In the genomic region with DNA sequence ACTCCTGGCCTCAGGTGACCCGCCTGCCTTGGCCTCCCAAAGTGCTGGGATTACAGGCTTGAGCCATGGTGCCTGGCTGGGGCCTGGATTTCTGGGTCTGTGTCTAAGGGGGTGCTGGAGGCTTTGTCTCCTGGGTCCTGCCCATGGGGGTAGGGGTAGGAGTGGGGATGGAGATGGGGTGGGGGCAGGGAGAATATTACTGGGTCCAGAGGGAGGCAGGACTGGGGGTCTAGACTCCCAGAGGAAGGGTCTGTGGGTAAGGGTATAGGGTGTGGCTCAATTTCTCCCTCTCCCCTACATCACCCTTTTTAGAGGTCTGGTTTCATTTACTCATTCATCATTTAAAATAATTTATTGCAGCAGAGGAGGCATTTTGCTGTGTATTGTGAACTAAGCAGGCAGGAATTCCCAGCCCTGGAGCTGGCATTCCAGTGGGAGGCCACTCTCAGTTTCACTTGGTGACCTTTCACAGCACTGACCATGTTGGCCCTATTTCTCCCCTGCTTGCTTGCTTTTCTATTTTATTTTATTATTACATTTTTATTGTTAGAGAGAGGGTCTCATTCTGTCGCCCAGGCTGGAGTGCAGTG, we compare ENCODE assay signal across 8 cellular contexts. TPM values are rescaled to one million over a fixed set of nuclear protein-coding genes. Genes with fewer than 3 reads are reported as not detected.
DNase-seq lines count a peak whose midpoint lies in the region; ATAC-seq and TF ChIP-seq lines count a peak whose summit lies in the region.

No MANE protein-coding gene starts in this region.

- no peak for TF ChIP-seq CTCF in WTC11 (IDR thresholded peaks at IDR 0.05)
- no peak for TF ChIP-seq CTCF in glutamatergic neuron (IDR thresholded peaks at IDR 0.05; ENCODE audit: partially characterized antibody, unreplicated experiment)
- TF ChIP-seq CTCF in GM10266 (IDR thresholded peaks at IDR 0.05; ENCODE audit: control insufficient read depth, insufficient read depth, low read depth, missing control alignments): no peak

- H3K4me1 ChIP-seq in subcutaneous abdominal adipose tissue (ENCODE audit: control insufficient read depth in 5 of 5, insufficient read depth in 5 of 5, low read length in 5 of 5): peaks cover 2 to 67% (median 50%) of the 10 kb centered on the region in 5 donors

- CTCF ChIA-PET in activated CD8-positive, alpha-beta memory T cell treated with anti-CD3 and anti-CD28 coated beads, Interleukin-2, amount 10 ng/mL, durations not matched to agents 7 days and 5 days (lab: Charles Lee): interaction anchor here (0.7 to 2.3 kb wide), 4 partner anchors 12 to 804 kb away, joined by 3 to 10 read pairs (median 4); no protein-coding TSS in a partner anchor
- CTCF ChIA-PET in WTC11 (lab: Charles Lee): interaction anchor here (0.7 to 1.3 kb wide), 3 partner anchors 76 to 153 kb away, joined by 3 to 4 read pairs (median 3); a partner anchor contains a TSS

- H3K4me3 Mint-ChIP-seq in activated CD8-positive, alpha-beta memory T cell treated with anti-CD3 and anti-CD28 coated beads, Interleukin-2, amount 10 ng/mL, durations not matched to agents 7 days and 5 days: peak overlapping the region; percentile 78
- H3K4me3 Mint-ChIP-seq in WTC11 (peak overlapping the region; percentile 93), glutamatergic neuron (ENCODE audit: unreplicated experiment) (peak overlapping the region; percentile 57)

- POLR2A ChIA-PET in WTC11 (lab: Charles Lee): interaction anchor here (0.6 kb wide), 1 partner anchor 267 kb away, joined by 4 read pairs; no protein-coding TSS in a partner anchor

- peaks cover 38% of the 10 kb centered on the region for H3K4me1 Mint-ChIP-seq in activated CD8-positive, alpha-beta memory T cell treated with anti-CD3 and anti-CD28 coated beads, Interleukin-2, amount 10 ng/mL, durations not matched to agents 7 days and 5 days
- H3K4me1 Mint-ChIP-seq in WTC11: peaks cover 18% of the 10 kb centered on the region
- H3K4me1 Mint-ChIP-seq in glutamatergic neuron (ENCODE audit: low read depth, unreplicated experiment): peaks cover 10% of the 10 kb centered on the region

- peak overlapping the region; percentile 86 for H3K27ac ChIP-seq in subcutaneous abdominal adipose tissue (ENCODE audit: low read depth, low read length)

- DNase-seq in activated CD8-positive, alpha-beta memory T cell treated with anti-CD3 and anti-CD28 coated beads, Interleukin-2, amount 10 ng/mL, durations not matched to agents 7 days and 5 days: no peak
- DNase-seq in activated CD8-positive, alpha-beta memory T cell treated with anti-CD3 and anti-CD28 coated beads, Interleukin-2, amount 50 U/mL, for 4 hours: no peak
- DNase-seq in WTC11 (ENCODE audit: low spot score): no peak
- no peak for DNase-seq in glutamatergic neuron
- DNase-seq in GM10266 (ENCODE audit: extremely low spot score): no peak
- DNase-seq in activated CD8-positive, alpha-beta memory T cell treated with anti-CD3 and anti-CD28 coated beads, Interleukin-2, amount 50 U/mL, for 48 hours: no peak

- H3K27me3 ChIP-seq in subcutaneous abdominal adipose tissue (ENCODE audit: control insufficient read depth in 5 of 5, insufficient read depth in 4 of 5, low read length in 5 of 5): no peaks in the 10 kb centered on the region

- no peaks in the 10 kb centered on the region for H3K27me3 Mint-ChIP-seq in activated CD8-positive, alpha-beta memory T cell treated with anti-CD3 and anti-CD28 coated beads, Interleukin-2, amount 10 ng/mL, durations not matched to agents 7 days and 5 days
- H3K27me3 Mint-ChIP-seq in WTC11 (ENCODE audit: low read depth) (peaks cover 18% of the 10 kb centered on the region), glutamatergic neuron (ENCODE audit: unreplicated experiment) (peaks cover 8% of the 10 kb centered on the region)

- H3K36me3 Mint-ChIP-seq in activated CD8-positive, alpha-beta memory T cell treated with anti-CD3 and anti-CD28 coated beads, Interleukin-2, amount 10 ng/mL, durations not matched to agents 7 days and 5 days: peaks cover 19% of the 10 kb centered on the region
- peaks cover 9% of the 10 kb centered on the region for H3K36me3 Mint-ChIP-seq in WTC11
- no peaks in the 10 kb centered on the region for H3K36me3 Mint-ChIP-seq in glutamatergic neuron (ENCODE audit: unreplicated experiment)

- peak overlapping the region in 3 of 5 donors; percentile 77 to 95 (median 93) for H3K9ac ChIP-seq in subcutaneous abdominal adipose tissue (ENCODE audit: low read length in 5 of 5)

- peak overlapping the region; percentile 53 to 90 (median 80) for H3K4me3 ChIP-seq in subcutaneous abdominal adipose tissue (ENCODE audit: low read depth in 1 of 5, low read length in 5 of 5)

- H3K36me3 ChIP-seq in subcutaneous abdominal adipose tissue (ENCODE audit: control insufficient read depth in 5 of 5, insufficient read depth in 5 of 5, low read length in 5 of 5): peaks cover 0 to 19% (median 16%) of the 10 kb centered on the region in 5 donors

- no peak for ATAC-seq in activated CD8-positive, alpha-beta memory T cell treated with anti-CD3 and anti-CD28 coated beads, Interleukin-2, amount 10 ng/mL, durations not matched to agents 7 days and 5 days
- ATAC-seq in WTC11 (no peak), HG02885 (IDR thresholded peaks at IDR 0.05; ENCODE audit: poor library complexity, unreplicated experiment) (no peak)

- H3K27ac Mint-ChIP-seq in activated CD8-positive, alpha-beta memory T cell treated with anti-CD3 and anti-CD28 coated beads, Interleukin-2, amount 10 ng/mL, durations not matched to agents 7 days and 5 days: peak overlapping the region; percentile 97
- H3K27ac Mint-ChIP-seq in WTC11: no peak overlapping the region
- no peak overlapping the region for H3K27ac Mint-ChIP-seq in glutamatergic neuron (ENCODE audit: unreplicated experiment)

- no peaks in the 10 kb centered on the region for H3K9me3 ChIP-seq in subcutaneous abdominal adipose tissue (ENCODE audit: control insufficient read depth in 5 of 5, low read length in 5 of 5)

- H3K9me3 Mint-ChIP-seq in activated CD8-positive, alpha-beta memory T cell treated with anti-CD3 and anti-CD28 coated beads, Interleukin-2, amount 10 ng/mL, durations not matched to agents 7 days and 5 days (ENCODE audit: low read depth): no peaks in the 10 kb centered on the region
- H3K9me3 Mint-ChIP-seq in WTC11 (no peaks in the 10 kb centered on the region), glutamatergic neuron (ENCODE audit: unreplicated experiment) (peaks cover 3% of the 10 kb centered on the region)

TF ChIP-seq in WTC11, 78 proteins besides CTCF, POLR2A, EP300 and RAD21 (continues in another document):
- TF ChIP-seq, protein P1, sequence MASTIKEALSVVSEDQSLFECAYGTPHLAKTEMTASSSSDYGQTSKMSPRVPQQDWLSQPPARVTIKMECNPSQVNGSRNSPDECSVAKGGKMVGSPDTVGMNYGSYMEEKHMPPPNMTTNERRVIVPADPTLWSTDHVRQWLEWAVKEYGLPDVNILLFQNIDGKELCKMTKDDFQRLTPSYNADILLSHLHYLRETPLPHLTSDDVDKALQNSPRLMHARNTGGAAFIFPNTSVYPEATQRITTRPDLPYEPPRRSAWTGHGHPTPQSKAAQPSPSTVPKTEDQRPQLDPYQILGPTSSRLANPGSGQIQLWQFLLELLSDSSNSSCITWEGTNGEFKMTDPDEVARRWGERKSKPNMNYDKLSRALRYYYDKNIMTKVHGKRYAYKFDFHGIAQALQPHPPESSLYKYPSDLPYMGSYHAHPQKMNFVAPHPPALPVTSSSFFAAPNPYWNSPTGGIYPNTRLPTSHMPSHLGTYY (CRISPR knock-in tag; IDR thresholded peaks at IDR 0.05): no peak
- TF ChIP-seq ATF1 (CRISPR knock-in tag; IDR thresholded peaks at IDR 0.05) (no peak), RORB (CRISPR knock-in tag; IDR thresholded peaks at IDR 0.05) (no peak), MYBL2 (CRISPR knock-in tag; IDR thresholded peaks at IDR 0.05) (no peak), TEAD1 (CRISPR knock-in tag; IDR thresholded peaks at IDR 0.05) (no peak), GTF2I (CRISPR knock-in tag; conservative IDR thresholded peaks at IDR 0.05) (no peak)
- TF ChIP-seq, protein P2, sequence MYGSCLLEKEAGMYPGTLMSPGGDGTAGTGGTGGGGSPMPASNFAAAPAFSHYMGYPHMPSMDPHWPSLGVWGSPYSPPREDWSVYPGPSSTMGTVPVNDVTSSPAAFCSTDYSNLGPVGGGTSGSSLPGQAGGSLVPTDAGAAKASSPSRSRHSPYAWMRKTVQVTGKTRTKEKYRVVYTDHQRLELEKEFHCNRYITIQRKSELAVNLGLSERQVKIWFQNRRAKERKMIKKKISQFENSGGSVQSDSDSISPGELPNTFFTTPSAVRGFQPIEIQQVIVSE (CRISPR knock-in tag; IDR thresholded peaks at IDR 0.05; ENCODE audit: borderline replicate concordance): no peak

RNA-seq across cellular contexts. Expression of a gene that starts 0.8 kb away (rescaled TPM):
- total RNA-seq in activated CD8-positive, alpha-beta memory T cell treated with anti-CD3 and anti-CD28 coated beads, Interleukin-2, amount 10 ng/mL, durations not matched to agents 7 days and 5 days: 10 to 100 TPM; 52.7 to 52.9 TPM
- total RNA-seq in WTC11 (2021) (10.6 to 13.9 TPM (median 12.8 TPM) in 3 replicates), glutamatergic neuron (ENCODE audit: unreplicated experiment) (7.6 TPM)

RNA-seq across cellular contexts. Expression of a gene that starts 1.2 kb away (rescaled TPM):
- total RNA-seq in activated CD8-positive, alpha-beta memory T cell treated with anti-CD3 and anti-CD28 coated beads, Interleukin-2, amount 10 ng/mL, durations not matched to agents 7 days and 5 days: 100 to 1,000 TPM; 184 to 195 TPM
- total RNA-seq in WTC11 (2021) (1.8 to 1.9 TPM (median 1.8 TPM) in 3 replicates), glutamatergic neuron (ENCODE audit: unreplicated experiment) (not detected)

RNA-seq across cellular contexts. Expression of a gene that starts 6.9 kb away (rescaled TPM):
- total RNA-seq in activated CD8-positive, alpha-beta memory T cell treated with anti-CD3 and anti-CD28 coated beads, Interleukin-2, amount 10 ng/mL, durations not matched to agents 7 days and 5 days: under 1 TPM in 1 of 2 experiments, not detected in 1; 0.96 TPM
- total RNA-seq in WTC11 (2021): 0.34 to 0.55 TPM (median 0.46 TPM) in 3 replicates
- total RNA-seq in glutamatergic neuron (ENCODE audit: unreplicated experiment): not detected

RNA-seq across cellular contexts. Expression of a gene that starts 32.8 kb away (rescaled TPM):
- total RNA-seq in activated CD8-positive, alpha-beta memory T cell treated with anti-CD3 and anti-CD28 coated beads, Interleukin-2, amount 10 ng/mL, durations not matched to agents 7 days and 5 days: 1 to 10 TPM; 1.5 to 2.0 TPM
- 15.5 to 24.0 TPM (median 20.2 TPM) in 3 replicates for total RNA-seq in WTC11 (2021)
- total RNA-seq in glutamatergic neuron (ENCODE audit: unreplicated experiment): 618 TPM

RNA-seq across cellular contexts. Expression of a gene that starts 35.0 kb away (rescaled TPM):
- total RNA-seq in activated CD8-positive, alpha-beta memory T cell treated with anti-CD3 and anti-CD28 coated beads, Interleukin-2, amount 10 ng/mL, durations not matched to agents 7 days and 5 days: 10 to 100 TPM; 11.9 TPM
- total RNA-seq in WTC11 (2021) (20.6 to 26.4 TPM (median 24.8 TPM) in 3 replicates), glutamatergic neuron (ENCODE audit: unreplicated experiment) (40.6 TPM)

Comparison
In these comparisons a context has a peak if more than half of its experiments do, and no peak if none do; other contexts are left out.
1. RNA of a gene that starts 1.2 kb away (total RNA-seq): 184 to 195 TPM in activated CD8-positive, alpha-beta memory T cell treated with anti-CD3 and anti-CD28 coated beads, Interleukin-2, amount 10 ng/mL, durations not matched to agents 7 days and 5 days; 1.8 to 1.9 TPM in WTC11 and not detected in glutamatergic neuron (single experiment); every median in the first group is over 10 times any median in the second.
2. Peak in every context shown above with its lines, with median percentiles within 50 percentile points of each other: H3K4me3 Mint-ChIP-seq.